ENCODE assay signal across 13 cellular contexts in the genomic region with DNA sequence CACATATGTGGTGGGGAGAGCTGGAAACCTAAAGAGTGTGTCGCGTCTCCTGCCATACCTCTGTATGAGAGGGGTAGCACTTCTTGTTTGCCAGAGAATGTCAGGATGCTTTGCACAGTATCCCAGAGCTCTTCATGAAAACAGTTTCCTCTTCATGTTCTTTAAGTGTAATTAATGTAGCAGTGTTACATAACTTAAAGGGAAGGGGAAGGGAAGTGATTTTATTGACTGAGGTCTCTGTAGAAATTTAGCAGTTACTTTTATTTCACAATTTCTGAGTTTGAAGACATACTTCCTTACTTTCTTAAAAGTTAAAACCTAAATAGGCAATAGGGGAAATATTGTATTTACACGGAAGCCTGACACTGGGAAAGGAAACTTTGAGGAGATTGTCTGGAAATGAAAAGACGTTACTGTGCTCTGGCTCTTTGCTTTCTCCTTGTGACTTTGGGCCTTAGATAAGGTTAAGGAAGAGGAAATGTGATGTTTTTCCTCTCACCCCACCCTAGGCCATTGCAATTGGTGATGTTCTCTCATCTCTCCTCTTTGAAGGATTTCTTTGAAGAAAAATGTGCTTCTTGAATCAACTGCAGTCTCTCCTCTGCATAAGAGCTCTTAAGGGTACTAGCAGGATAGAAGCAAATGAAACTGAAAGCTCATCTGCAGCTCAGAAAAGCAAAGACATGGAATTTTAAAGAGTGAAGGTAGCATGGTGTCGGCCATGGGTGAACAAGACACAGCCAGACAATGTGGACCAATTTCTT. TPM values are rescaled to one million over a fixed set of nuclear protein-coding genes. Genes with fewer than 3 reads are reported as not detected.
A peak's percentile ranks its signal among the peaks of the same experiment; 100 is the strongest.
DNase-seq lines count a peak whose midpoint lies in the region; ATAC-seq, FAIRE-seq and TF ChIP-seq lines count a peak whose summit lies in the region.
"Had no signal": no experiment of that assay in that cellular context is flagged by ENCODE, and none has a peak within 500 bp of the region (broad histone marks: within the 10 kb centered on the region; RNA-seq: fewer than 3 reads in every experiment).

No MANE protein-coding gene starts in this region.

- TF ChIP-seq CTCF in activated CD8-positive, alpha-beta T cell treated with anti-CD3 and anti-CD28 coated beads for 36 hours (IDR thresholded peaks at IDR 0.05) = no peak
- TF ChIP-seq CTCF in kidney (IDR thresholded peaks at IDR 0.05; ENCODE audit: borderline replicate concordance, extremely low read depth, insufficient read depth) (no peak), thyroid gland (IDR thresholded peaks at IDR 0.05) (no peak)

- CTCF ChIA-PET in activated naive CD4-positive, alpha-beta T cell treated with anti-CD3 and anti-CD28 coated beads, Interleukin-2, amount 10 ng/mL, durations not matched to agents 7 days and 5 days (lab: Charles Lee) = interaction anchor here (0.7 to 1.6 kb wide), 4 partner anchors 17 to 444 kb away, joined by 3 to 5 read pairs (median 4); no protein-coding TSS in a partner anchor
- CTCF ChIA-PET in activated CD8-positive, alpha-beta T cell treated with anti-CD3 and anti-CD28 coated beads for 36 hours (lab: Charles Lee) = interaction anchor here (0.8 to 4.1 kb wide), 6 partner anchors 9 to 99 kb away, joined by 3 to 20 read pairs (median 4); a partner anchor contains a TSS

- H3K9me3 ChIP-seq in kidney (ENCODE audit: control insufficient read depth in 1 of 2, low read length in 2 of 2) (no peaks in the 10 kb centered on the region), thyroid gland (no peaks in the 10 kb centered on the region)

- DNase-seq in activated naive CD4-positive, alpha-beta T cell treated with anti-CD3 and anti-CD28 coated beads, Interleukin-2, amount 10 ng/mL, durations not matched to agents 7 days and 5 days = peak; percentile 27
- no peak for DNase-seq in activated naive CD4-positive, alpha-beta T cell treated with Interleukin-2 at 50 U/mL for 16 hours
- DNase-seq in activated CD8-positive, alpha-beta T cell treated with anti-CD3 and anti-CD28 coated beads for 36 hours = no peak
- no peak for DNase-seq in kidney
- DNase-seq in thyroid gland = no peak
- no peak for DNase-seq in LoVo (ENCODE audit: low spot score)
- no peak for DNase-seq in NCI-H2107 treated with DMSO at 0.1 percent for 48 hours (lab: John Stamatoyannopoulos, UW; ENCODE audit: unreplicated experiment)
- DNase-seq: EL, Karpas-422, kidney glomerular epithelial cell had no signal

- H3K36me3 Mint-ChIP-seq in activated naive CD4-positive, alpha-beta T cell treated with anti-CD3 and anti-CD28 coated beads, Interleukin-2, amount 10 ng/mL, durations not matched to agents 7 days and 5 days = peaks cover 65% of the 10 kb centered on the region
- H3K36me3 Mint-ChIP-seq in activated CD8-positive, alpha-beta T cell treated with anti-CD3 and anti-CD28 coated beads for 36 hours (ENCODE audit: low read depth) = peaks cover 71% of the 10 kb centered on the region

- ATAC-seq in activated CD8-positive, alpha-beta T cell treated with anti-CD3 and anti-CD28 coated beads for 36 hours = peak; percentile 57
- no peak for ATAC-seq in HG03354 (IDR thresholded peaks at IDR 0.05; ENCODE audit: poor library complexity, severe bottlenecking, unreplicated experiment)

- POLR2A ChIA-PET in activated CD8-positive, alpha-beta T cell treated with anti-CD3 and anti-CD28 coated beads for 36 hours (lab: Charles Lee) = interaction anchor here (0.5 to 1.8 kb wide), 4 partner anchors 9 to 236 kb away, joined by 3 to 5 read pairs (median 4); a partner anchor contains a TSS

- 79 to 85% methylated on average over 5 of the region's 5 CpGs for WGBS in thyroid gland, 2 donors

- H3K4me3 ChIP-seq in kidney (ENCODE audit: low read length in 2 of 2) = peak overlapping the region; percentile 3 to 13
- no peak overlapping the region for H3K4me3 ChIP-seq in thyroid gland (replicated peaks in 1 of 3)
- H3K4me3 ChIP-seq: cardiac muscle cell, SK-N-MC had no signal

- intact Hi-C loops in activated CD8-positive, alpha-beta T cell treated with anti-CD3 and anti-CD28 coated beads for 36 hours (cut with micrococcal nuclease) = no loop called here
- intact Hi-C loops in kidney (cut with DNase I) (no loop called here), thyroid gland (cut with DNase I) (no loop called here)

- peaks cover 70% of the 10 kb centered on the region for H3K4me1 Mint-ChIP-seq in activated naive CD4-positive, alpha-beta T cell treated with anti-CD3 and anti-CD28 coated beads, Interleukin-2, amount 10 ng/mL, durations not matched to agents 7 days and 5 days
- peaks cover 64% of the 10 kb centered on the region for H3K4me1 Mint-ChIP-seq in activated CD8-positive, alpha-beta T cell treated with anti-CD3 and anti-CD28 coated beads for 36 hours (ENCODE audit: low read depth)

- H3K27me3 ChIP-seq in thyroid gland = no peaks in the 10 kb centered on the region
- H3K27me3 ChIP-seq: cardiac muscle cell had no signal

- H3K27ac Mint-ChIP-seq in activated naive CD4-positive, alpha-beta T cell treated with anti-CD3 and anti-CD28 coated beads, Interleukin-2, amount 10 ng/mL, durations not matched to agents 7 days and 5 days = peak overlapping the region; percentile 94
- H3K27ac Mint-ChIP-seq in activated CD8-positive, alpha-beta T cell treated with anti-CD3 and anti-CD28 coated beads for 36 hours = peak overlapping the region; percentile 88

- no peaks in the 10 kb centered on the region for H3K27me3 Mint-ChIP-seq in activated naive CD4-positive, alpha-beta T cell treated with anti-CD3 and anti-CD28 coated beads, Interleukin-2, amount 10 ng/mL, durations not matched to agents 7 days and 5 days
- H3K27me3 Mint-ChIP-seq in activated CD8-positive, alpha-beta T cell treated with anti-CD3 and anti-CD28 coated beads for 36 hours = no peaks in the 10 kb centered on the region

- H3K4me3 Mint-ChIP-seq in activated naive CD4-positive, alpha-beta T cell treated with anti-CD3 and anti-CD28 coated beads, Interleukin-2, amount 10 ng/mL, durations not matched to agents 7 days and 5 days = peak overlapping the region; percentile 67
- peak overlapping the region; percentile 59 for H3K4me3 Mint-ChIP-seq in activated CD8-positive, alpha-beta T cell treated with anti-CD3 and anti-CD28 coated beads for 36 hours

- no peak for FAIRE-seq in kidney (lab: Jason Lieb, UNC)

- H3K27ac ChIP-seq in kidney (ENCODE audit: low read depth in 2 of 2, low read length in 2 of 2) (peak overlapping the region; percentile 14 to 55), thyroid gland (peak overlapping the region in 2 of 3 donors; percentile 12 to 41)
- H3K27ac ChIP-seq: cardiac muscle cell, SK-N-MC had no signal

- H3K36me3 ChIP-seq in kidney (ENCODE audit: control insufficient read depth in 1 of 2, insufficient read depth in 2 of 2, low read length in 2 of 2) (peaks cover 7 to 12% of the 10 kb centered on the region in 2 donors), thyroid gland (peaks cover 8 to 48% of the 10 kb centered on the region in 2 donors)

- no peak for TF ChIP-seq POLR2A in thyroid gland (IDR thresholded peaks at IDR 0.05)

- no peaks in the 10 kb centered on the region for H3K9me3 Mint-ChIP-seq in activated naive CD4-positive, alpha-beta T cell treated with anti-CD3 and anti-CD28 coated beads, Interleukin-2, amount 10 ng/mL, durations not matched to agents 7 days and 5 days
- no peaks in the 10 kb centered on the region for H3K9me3 Mint-ChIP-seq in activated CD8-positive, alpha-beta T cell treated with anti-CD3 and anti-CD28 coated beads for 36 hours

- H3K4me1 ChIP-seq in kidney (ENCODE audit: control insufficient read depth in 1 of 2, insufficient read depth in 1 of 2, low read depth in 1 of 2, low read length in 2 of 2) (no peaks in the 10 kb centered on the region), thyroid gland (peaks cover 1 to 8% of the 10 kb centered on the region in 2 donors)

- peak overlapping the region in 1 of 2 donors; percentile 20 for H3K9ac ChIP-seq in kidney (ENCODE audit: low read length in 2 of 2)

RNA-seq across cellular contexts. Expression of a gene that starts 6.0 kb away (rescaled TPM):
- total RNA-seq in activated CD8-positive, alpha-beta T cell treated with anti-CD3 and anti-CD28 coated beads for 36 hours = 10 to 100 TPM; 20.9 to 21.6 TPM
- total RNA-seq in kidney (13.3 TPM), thyroid gland (10 to 100 TPM; 10.5 to 18.9 (median 13.2) TPM)
- polyA plus RNA-seq in kidney (ENCODE audit: insufficient read depth, low read depth, low replicate concordance) = 4.9 TPM

Comparison
In these comparisons a context has a peak if more than half of its experiments do, and no peak if none do; other contexts are left out.
1. H3K4me3 ChIP-seq: peak in kidney (2 of 2); none in thyroid gland (0 of 3).